ENCODE assay signal across 18 cellular contexts in genomic region chr14:31578792-31579191, GRCh38. TPM values are rescaled to one million over a fixed set of nuclear protein-coding genes. Genes with fewer than 3 reads are reported as not detected.
DNase-seq lines count a peak whose midpoint lies in the region; ATAC-seq, FAIRE-seq and TF ChIP-seq lines count a peak whose summit lies in the region.
"Had no signal": no experiment of that assay in that cellular context is flagged by ENCODE, and none has a peak within 500 bp of the region (broad histone marks: within the 10 kb centered on the region; RNA-seq: fewer than 3 reads in every experiment).

No MANE protein-coding gene starts in this region.

- no peaks in the 10 kb centered on the region for H4K20me1 ChIP-seq in K562 (replicated peaks; ENCODE audit: control insufficient read depth, insufficient read depth, low read length)

- no TSS peak for BruUV-seq in K562 (replicated peaks; lab: Mats Ljungman, UMichigan)

- H3K4me3 ChIP-seq in K562, result no peak overlapping the region
- H3K4me3 ChIP-seq in gastroesophageal sphincter, result no peak overlapping the region
- no peak overlapping the region for H3K4me3 ChIP-seq in mucosa of descending colon
- H3K4me3 ChIP-seq: GM12878, GM23338, Peyer's patch had no signal

- H3K4me1 ChIP-seq in K562 (replicated peaks in 1 of 2; ENCODE audit: control insufficient read depth in 2 of 2, insufficient read depth in 2 of 2, low read length in 2 of 2), result no peaks in the 10 kb centered on the region
- H3K4me1 ChIP-seq in gastroesophageal sphincter, result peaks cover 6 to 44% (median 7%) of the 10 kb centered on the region in 3 donors
- H3K4me1 ChIP-seq in mucosa of descending colon (ENCODE audit: low read depth), result no peaks in the 10 kb centered on the region
- H3K4me1 ChIP-seq: Peyer's patch had no signal

- no peak for DNase-seq in K562 (ENCODE audit: extremely low read depth in 1 of 4, low spot score in 3 of 4)
- DNase-seq in mucosa of descending colon, result no peak
- no peak for DNase-seq in activated T-helper 2 cell treated with anti-CD3 and anti-CD28 coated beads, Interferon-gamma antibody, Interleukin-2, Interleukin-4, amounts not matched to agents 10 μg/mL and 5 μg/mL and 100 μg/mL, durations not matched to agents 14 hours and 24 hours and 36 hours (ENCODE audit: low spot score)
- no peak for DNase-seq in NCI-H446 treated with DMSO at 0.1 percent for 48 hours (lab: John Stamatoyannopoulos, UW)
- DNase-seq: ACHN; CD4-positive, CD25-positive, alpha-beta regulatory T cell; KBM-7; NCI-H1092 treated with DMSO at 0.1 percent for 48 hours; NCI-H1694 treated with DMSO at 0.1 percent for 48 hours; NCI-H446; NCI-H748 treated with DMSO at 0.1 percent for 48 hours; Peyer's patch; SHP77 treated with DMSO at 0.1 percent for 48 hours had no signal

- CTCF ChIA-PET in K562 (lab: Yijun Ruan, JAX; ENCODE audit: low intra/inter-chr PET ratio), result no interaction called here

- H3K27me3 ChIP-seq in K562 (ENCODE audit: control insufficient read depth in 2 of 2, insufficient read depth in 2 of 2, low read length in 2 of 2), result no peaks in the 10 kb centered on the region
- no peaks in the 10 kb centered on the region for H3K27me3 ChIP-seq in gastroesophageal sphincter
- H3K27me3 ChIP-seq: Peyer's patch had no signal

- POLR2A ChIA-PET in K562 (lab: Yijun Ruan, JAX), result interaction anchor here (1.4 kb wide), 1 partner anchor 9 kb away, joined by 4 read pairs; no protein-coding TSS in a partner anchor

- no peak overlapping the region for H3K4me3 Mint-ChIP-seq in activated T-helper 2 cell treated with anti-CD3 and anti-CD28 coated beads, Interferon-gamma antibody, Interleukin-2, Interleukin-4, amounts not matched to agents 10 μg/mL and 5 μg/mL and 100 μg/mL, durations not matched to agents 14 hours and 24 hours and 36 hours (ENCODE audit: low read depth)
- H3K4me3 Mint-ChIP-seq: CD4-positive, CD25-positive, alpha-beta regulatory T cell; GM23338 had no signal

- peaks cover 6% of the 10 kb centered on the region for H3K4me1 Mint-ChIP-seq in activated T-helper 2 cell treated with anti-CD3 and anti-CD28 coated beads, Interferon-gamma antibody, Interleukin-2, Interleukin-4, amounts not matched to agents 10 μg/mL and 5 μg/mL and 100 μg/mL, durations not matched to agents 14 hours and 24 hours and 36 hours (ENCODE audit: low read depth)
- H3K4me1 Mint-ChIP-seq: GM23338 had no signal

- no peaks in the 10 kb centered on the region for H3K9me3 Mint-ChIP-seq in activated T-helper 2 cell treated with anti-CD3 and anti-CD28 coated beads, Interferon-gamma antibody, Interleukin-2, Interleukin-4, amounts not matched to agents 10 μg/mL and 5 μg/mL and 100 μg/mL, durations not matched to agents 14 hours and 24 hours and 36 hours
- H3K9me3 Mint-ChIP-seq: GM23338 had no signal

- no peak for TF ChIP-seq EP300 in K562 (IDR thresholded peaks at IDR 0.05; ENCODE audit: low read length)
- no peak for TF ChIP-seq EP300 in gastroesophageal sphincter (IDR thresholded peaks at IDR 0.05)

- TF ChIP-seq CTCF in K562 (IDR thresholded peaks at IDR 0.05 in 2 of 3, conservative IDR thresholded peaks at IDR 0.05 in 1 of 3; ENCODE audit: insufficient read depth in 2 of 3, low read depth in 1 of 3, low read length in 3 of 3) (no peak), gastroesophageal sphincter (IDR thresholded peaks at IDR 0.05) (no peak), mucosa of descending colon (IDR thresholded peaks at IDR 0.05) (no peak)

- ATAC-seq in K562 (no peak), gastroesophageal sphincter (no peak), mucosa of descending colon (peak; percentile 39), GM18868 (IDR thresholded peaks at IDR 0.05; ENCODE audit: unreplicated experiment) (no peak)
- ATAC-seq: GM12878, GM23338 had no signal

- H3K27ac ChIP-seq in K562 (ENCODE audit: extremely low read depth, low read depth, low read length), result no peak overlapping the region
- H3K27ac ChIP-seq in gastroesophageal sphincter, result peak overlapping the region; percentile 12 to 65 (median 42)
- H3K27ac ChIP-seq in temporal lobe (ENCODE audit: low read depth, low read length), result peak overlapping the region; percentile 15
- H3K27ac ChIP-seq: Peyer's patch had no signal

- in situ Hi-C loops in K562 (cut with MboI), result no loop called here

- H3K9ac ChIP-seq in K562 (ENCODE audit: insufficient read depth in 1 of 2, low read depth in 2 of 2, low read length in 2 of 2), result no peak overlapping the region

- no peak for FAIRE-seq in K562 (lab: Jason Lieb, UNC)
- FAIRE-seq: GM12878 had no signal

- no peaks in the 10 kb centered on the region for H3K9me3 ChIP-seq in K562 (replicated peaks; ENCODE audit: control insufficient read depth, insufficient read depth, low read depth, low read length)
- no peaks in the 10 kb centered on the region for H3K9me3 ChIP-seq in gastroesophageal sphincter
- H3K9me3 ChIP-seq in mucosa of descending colon, result no peaks in the 10 kb centered on the region
- H3K9me3 ChIP-seq: Peyer's patch had no signal

- no peak overlapping the region for H3K27ac Mint-ChIP-seq in activated T-helper 2 cell treated with anti-CD3 and anti-CD28 coated beads, Interferon-gamma antibody, Interleukin-2, Interleukin-4, amounts not matched to agents 10 μg/mL and 5 μg/mL and 100 μg/mL, durations not matched to agents 14 hours and 24 hours and 36 hours
- H3K27ac Mint-ChIP-seq: GM23338 had no signal

- no peaks in the 10 kb centered on the region for H3K9me1 ChIP-seq in K562 (ENCODE audit: control insufficient read depth, insufficient read depth, low read length)

- TF ChIP-seq RAD21 in K562 (CRISPR knock-in tag; conservative IDR thresholded peaks at IDR 0.05 in 1 of 2, IDR thresholded peaks at IDR 0.05 in 1 of 2), result no peak

- H3K27me3 Mint-ChIP-seq in activated T-helper 2 cell treated with anti-CD3 and anti-CD28 coated beads, Interferon-gamma antibody, Interleukin-2, Interleukin-4, amounts not matched to agents 10 μg/mL and 5 μg/mL and 100 μg/mL, durations not matched to agents 14 hours and 24 hours and 36 hours (ENCODE audit: low read depth), result no peaks in the 10 kb centered on the region
- H3K27me3 Mint-ChIP-seq: CD4-positive, CD25-positive, alpha-beta regulatory T cell had no signal

- intact Hi-C loops in K562 (cut with micrococcal nuclease) (no loop called here), mucosa of descending colon (cut with DNase I, micrococcal nuclease) (no loop called here)
- intact Hi-C loops in activated T-helper 2 cell treated with anti-CD3 and anti-CD28 coated beads, Interferon-gamma antibody, Interleukin-2, Interleukin-4, amounts not matched to agents 10 μg/mL and 5 μg/mL and 100 μg/mL, durations not matched to agents 14 hours and 24 hours and 36 hours (cut with micrococcal nuclease), result no loop called here

- H3K36me3 ChIP-seq in K562 (ENCODE audit: control insufficient read depth, insufficient read depth, low read length) (no peaks in the 10 kb centered on the region), gastroesophageal sphincter (no peaks in the 10 kb centered on the region), mucosa of descending colon (ENCODE audit: low read depth) (no peaks in the 10 kb centered on the region)
- H3K36me3 ChIP-seq: Peyer's patch had no signal

- H3K79me2 ChIP-seq in K562 (ENCODE audit: control insufficient read depth, insufficient read depth, low read length), result no peaks in the 10 kb centered on the region

- no peak overlapping the region for H2AFZ ChIP-seq in K562 (ENCODE audit: low read depth, low read length)
- H2AFZ ChIP-seq: GM23338 had no signal

- no peak overlapping the region for H3K4me2 ChIP-seq in K562 (ENCODE audit: insufficient read depth, low read length)
- H3K4me2 ChIP-seq: GM23338 had no signal

- H3K36me3 Mint-ChIP-seq in activated T-helper 2 cell treated with anti-CD3 and anti-CD28 coated beads, Interferon-gamma antibody, Interleukin-2, Interleukin-4, amounts not matched to agents 10 μg/mL and 5 μg/mL and 100 μg/mL, durations not matched to agents 14 hours and 24 hours and 36 hours (ENCODE audit: low read depth), result peaks cover 3% of the 10 kb centered on the region

- WGBS in K562 (ENCODE audit: insufficient coverage, low coverage, missing lambda C conversion rate), result 3% methylated on average over 2 of the region's 3 CpGs
- WGBS in gastroesophageal sphincter (ENCODE audit: low coverage in 1 of 2), 2 donors, result 28 to 59% methylated on average over 3 of the region's 3 CpGs

- no peak for TF ChIP-seq POLR2A in K562 (conservative IDR thresholded peaks at IDR 0.05)
- no peak for TF ChIP-seq POLR2A in gastroesophageal sphincter (IDR thresholded peaks at IDR 0.05)

TF ChIP-seq in K562, 482 proteins besides CTCF, POLR2A, EP300 and RAD21:
- TF ChIP-seq RFX1 (IDR thresholded peaks at IDR 0.05) (peak; percentile 36; the same call in 1 of the 2 replicates), ELF4 (CRISPR knock-in tag; IDR thresholded peaks at IDR 0.05) (no peak)
TF ChIP-seq in K562: peak in this region for 1.

RNA-seq across cellular contexts. Expression of gene NUBPL, which starts 17.6 kb away (rescaled TPM):
- total RNA-seq in K562 (2011; cell fraction: chromatin; rRNA removed; ENCODE audit: low replicate concordance), result 14.5 and 26.8 TPM in 2 replicates
- total RNA-seq in K562 (2011; cell fraction: nucleolus; rRNA removed), result 7.5 and 8.6 TPM in 2 replicates
- 12.7 and 16.0 TPM in 2 replicates for total RNA-seq in K562 (2011; cell fraction: nucleoplasm; rRNA removed)
- 4.5 and 5.4 TPM in 2 replicates for total RNA-seq in K562 (2014; rRNA removed)
- 8.7 and 9.6 TPM in 2 replicates for total RNA-seq in K562 (2014; rRNA removed; fragmentation: Illumina TruSeq; extraction: Trizol)
- 6.5 and 7.8 TPM in 2 replicates for total RNA-seq in K562 (2015; rRNA removed; fragmentation: Illumina TruSeq; extraction: Trizol)
- 5.5 and 6.6 TPM in 2 replicates for total RNA-seq in K562 (2021)
- 5.9 and 7.7 TPM in 2 replicates for polyA plus RNA-seq in K562 (2011; rRNA removed)
- 1.5 and 3.4 TPM in 2 replicates for polyA plus RNA-seq in K562 (2011; cell fraction: cytosol; rRNA removed)
- 2.1 TPM in 2 replicates for polyA plus RNA-seq in K562 (2011; cell fraction: nucleus; rRNA removed)
- polyA plus RNA-seq in K562 (2012), result 3.7 and 4.3 TPM in 2 replicates
- 4.8 and 5.8 TPM in 2 replicates for polyA plus RNA-seq in K562 (2014; fragmentation: Illumina TruSeq; extraction: Trizol)
- polyA plus RNA-seq in K562 (2014; fragmentation: Nextera tagmentation; extraction: Ambion mirVana), result 1 to 10 TPM; 3.2 to 3.6 TPM
- polyA plus RNA-seq in K562 (2014; rRNA removed), result 4.7 and 6.1 TPM in 2 replicates
- 10.0 and 15.6 TPM in 2 replicates for polyA minus RNA-seq in K562 (2011; rRNA and poly(A)+ RNA removed)
- polyA minus RNA-seq in K562 (2011; cell fraction: cytosol; rRNA and poly(A)+ RNA removed), result 1.9 and 4.0 TPM in 2 replicates
- 8.3 and 16.9 TPM in 2 replicates for polyA minus RNA-seq in K562 (2011; cell fraction: nucleus; rRNA and poly(A)+ RNA removed)
- 10 to 100 TPM in 3 of 4 donors, 1 to 10 TPM in 1; 8.1 to 24.3 (median 14.5) TPM for total RNA-seq in gastroesophageal sphincter
- total RNA-seq in mucosa of descending colon, result 10 to 100 TPM; 10.8 to 15.1 (median 12.0) TPM
- 15.2 TPM for total RNA-seq in temporal lobe
- total RNA-seq in activated T-helper 2 cell treated with anti-CD3 and anti-CD28 coated beads, Interferon-gamma antibody, Interleukin-2, Interleukin-4, amounts not matched to agents 10 μg/mL and 5 μg/mL and 100 μg/mL, durations not matched to agents 14 hours and 24 hours and 36 hours, result 8.7 and 9.5 TPM in 2 replicates
